In genomic region chr1:26787706-26788514, GRCh38 we compare ENCODE assay signal across 8 cellular contexts. TPM values are rescaled to one million over a fixed set of nuclear protein-coding genes. Genes with fewer than 3 reads are reported as not detected.
DNase-seq lines count a peak whose midpoint lies in the region; ATAC-seq and TF ChIP-seq lines count a peak whose summit lies in the region.

Gene PIGV (plus strand): TSS chr1:26787950. CDS start chr1:26790816, 2,866 bp downstream.

- no peaks in the 10 kb centered on the region for H3K9me3 Mint-ChIP-seq in CD14-positive monocyte
- H3K9me3 Mint-ChIP-seq in activated CD4-positive, alpha-beta memory T cell treated with anti-CD3 and anti-CD28 coated beads for 36 hours: no peaks in the 10 kb centered on the region

- POLR2A ChIA-PET in activated CD4-positive, alpha-beta memory T cell treated with anti-CD3 and anti-CD28 coated beads for 36 hours (lab: Charles Lee): interaction anchor here (0.6 to 8.2 kb wide), 22 partner anchors 12 to 288 kb away, joined by 3 to 177 read pairs (median 6); partner anchors contain the start of genes ARID1A and NUDC

- H3K4me1 Mint-ChIP-seq in CD14-positive monocyte: peaks cover 61% of the 10 kb centered on the region
- peaks cover 77% of the 10 kb centered on the region for H3K4me1 Mint-ChIP-seq in activated CD4-positive, alpha-beta memory T cell treated with anti-CD3 and anti-CD28 coated beads for 36 hours (ENCODE audit: low read depth)

- H3K9me3 ChIP-seq in duodenal mucosa (ENCODE audit: control insufficient read depth in 1 of 2, low read length in 2 of 2): no peaks in the 10 kb centered on the region
- no peaks in the 10 kb centered on the region for H3K9me3 ChIP-seq in lung (ENCODE audit: control insufficient read depth in 2 of 2, insufficient read depth in 1 of 2, low read length in 1 of 2)

- H3K27ac Mint-ChIP-seq in CD14-positive monocyte: peak within 1 kb of the TSS; percentile 95 to 99 (median 99)
- H3K27ac Mint-ChIP-seq in activated CD4-positive, alpha-beta memory T cell treated with anti-CD3 and anti-CD28 coated beads for 36 hours: peak within 1 kb of the TSS; percentile 99

- H3K36me3 ChIP-seq in duodenal mucosa (ENCODE audit: control insufficient read depth in 1 of 2, insufficient read depth in 2 of 2, low read length in 2 of 2): peaks cover 0 to 2% of the 10 kb centered on the region in 2 donors
- peaks cover 0 to 2% of the 10 kb centered on the region in 2 donors for H3K36me3 ChIP-seq in lung (ENCODE audit: control insufficient read depth in 2 of 2, insufficient read depth in 2 of 2, low read length in 2 of 2)

- DNase-seq in CD14-positive monocyte (ENCODE audit: low spot score) (peak; percentile 79), NCI-H82 (lab: John Stamatoyannopoulos, UW) (peak; percentile 96), lung (ENCODE audit: low spot score) (peak; percentile 84)
- DNase-seq in activated CD4-positive, alpha-beta memory T cell treated with anti-CD3 and anti-CD28 coated beads for 36 hours: peak; percentile 90
- DNase-seq in stimulated activated CD4-positive, alpha-beta T cell treated with anti-CD3 and anti-CD28 coated beads, TNF-alpha, amount 100 ng/mL, for 4 hours (ENCODE audit: low read depth in 3 of 3): peak; percentile 78 to 89 (median 80)

- peaks cover 0 to 2% (median 0%) of the 10 kb centered on the region in 3 donors for H3K27me3 Mint-ChIP-seq in CD14-positive monocyte (ENCODE audit: low read depth in 3 of 3)
- H3K27me3 Mint-ChIP-seq in activated CD4-positive, alpha-beta memory T cell treated with anti-CD3 and anti-CD28 coated beads for 36 hours: no peaks in the 10 kb centered on the region

- CTCF ChIA-PET in activated CD4-positive, alpha-beta memory T cell treated with anti-CD3 and anti-CD28 coated beads for 36 hours (lab: Charles Lee): interaction anchor here (0.9 to 9.4 kb wide), 23 partner anchors 9 to 287 kb away, joined by 3 to 245 read pairs (median 15); partner anchors contain the start of genes ARID1A and GPN2

- peak within 1 kb of the TSS; percentile 97 to 98 for H3K9ac ChIP-seq in duodenal mucosa (ENCODE audit: low read depth in 1 of 2, low read length in 2 of 2)

- H3K4me3 Mint-ChIP-seq in CD14-positive monocyte: peak within 1 kb of the TSS; percentile 97 to 98
- H3K4me3 Mint-ChIP-seq in activated CD4-positive, alpha-beta memory T cell treated with anti-CD3 and anti-CD28 coated beads for 36 hours: peak within 1 kb of the TSS; percentile 90

- ATAC-seq in GM19372 (IDR thresholded peaks at IDR 0.05; ENCODE audit: low read depth, unreplicated experiment): peak; percentile 64
- peak; percentile 30 for ATAC-seq in HG03558 (IDR thresholded peaks at IDR 0.05; ENCODE audit: extremely low read depth, unreplicated experiment)
- peak; percentile 88 for ATAC-seq in lung (ENCODE audit: insufficient read depth, low FRiP score)

- 0 to 1% methylated on average over 54 to 63 of the region's 63 CpGs for WGBS in lung, 2 donors

- peaks cover 6 to 8% of the 10 kb centered on the region in 2 donors for H3K36me3 Mint-ChIP-seq in CD14-positive monocyte
- H3K36me3 Mint-ChIP-seq in activated CD4-positive, alpha-beta memory T cell treated with anti-CD3 and anti-CD28 coated beads for 36 hours: peaks cover 16% of the 10 kb centered on the region

- intact Hi-C loops in CD14-positive monocyte (cut with micrococcal nuclease): loop anchor here (1.0 to 5.0 kb wide), 5 partner anchors 46 to 287 kb away; partner anchors contain the start of gene ARID1A (in 1 of the 2)
- intact Hi-C loops in activated CD4-positive, alpha-beta memory T cell treated with anti-CD3 and anti-CD28 coated beads for 36 hours (cut with micrococcal nuclease): loop anchor here (2.0 to 5.0 kb wide), 4 partner anchors 17 to 245 kb away; no protein-coding TSS in a partner anchor

- H3K4me3 ChIP-seq in duodenal mucosa (ENCODE audit: low read depth in 1 of 2, low read length in 2 of 2): peak within 1 kb of the TSS; percentile 96 to 98
- peak within 1 kb of the TSS; percentile 72 for H3K4me3 ChIP-seq in lung

- H3K27ac ChIP-seq in duodenal mucosa (ENCODE audit: low read depth, low read length): peak within 1 kb of the TSS; percentile 99
- H3K27ac ChIP-seq in lung (ENCODE audit: low read depth in 1 of 2, low read length in 1 of 2): peak within 1 kb of the TSS; percentile 96 to 97

- no peak for TF ChIP-seq CTCF in CD14-positive monocyte (IDR thresholded peaks at IDR 0.05)
- no peak for TF ChIP-seq CTCF in lung (IDR thresholded peaks at IDR 0.05; ENCODE audit: control extremely low read depth, extremely low read depth)

- H3K27me3 ChIP-seq in duodenal mucosa (ENCODE audit: control insufficient read depth in 1 of 2, insufficient read depth in 2 of 2, low read length in 2 of 2): no peaks in the 10 kb centered on the region
- no peaks in the 10 kb centered on the region for H3K27me3 ChIP-seq in lung (ENCODE audit: control insufficient read depth, insufficient read depth)

- H3K4me1 ChIP-seq in duodenal mucosa (ENCODE audit: control insufficient read depth in 1 of 2, insufficient read depth in 2 of 2, low read length in 2 of 2) (peaks cover 44 to 51% of the 10 kb centered on the region in 2 donors), lung (ENCODE audit: control insufficient read depth in 2 of 2, insufficient read depth in 2 of 2, low read length in 2 of 2) (peaks cover 16 to 34% of the 10 kb centered on the region in 2 donors)

RNA-seq across cellular contexts. Expression of gene PIGV, which starts in this region (rescaled TPM):
- polyA plus RNA-seq in CD14-positive monocyte (1 to 10 TPM; 8.3 to 9.5 TPM), lung (10 to 100 TPM in 1 of 2 donors, 1 to 10 TPM in 1; 6.8 to 11.8 TPM)
- total RNA-seq in activated CD4-positive, alpha-beta memory T cell treated with anti-CD3 and anti-CD28 coated beads for 36 hours: 10 to 100 TPM; 15.1 to 15.3 TPM
- total RNA-seq in lung: 10 to 100 TPM; 14.3 TPM

Comparison
In these comparisons a context has a peak if more than half of its experiments do, and no peak if none do; other contexts are left out.
1. Peak in every context shown above with its lines: DNase-seq, ATAC-seq, H3K4me3 ChIP-seq and H3K27ac ChIP-seq.
2. ATAC-seq: peak in every context shown above with its lines; median percentile 88 in lung; 64 in GM19372; 30 in HG03558.